In the genomic region with DNA sequence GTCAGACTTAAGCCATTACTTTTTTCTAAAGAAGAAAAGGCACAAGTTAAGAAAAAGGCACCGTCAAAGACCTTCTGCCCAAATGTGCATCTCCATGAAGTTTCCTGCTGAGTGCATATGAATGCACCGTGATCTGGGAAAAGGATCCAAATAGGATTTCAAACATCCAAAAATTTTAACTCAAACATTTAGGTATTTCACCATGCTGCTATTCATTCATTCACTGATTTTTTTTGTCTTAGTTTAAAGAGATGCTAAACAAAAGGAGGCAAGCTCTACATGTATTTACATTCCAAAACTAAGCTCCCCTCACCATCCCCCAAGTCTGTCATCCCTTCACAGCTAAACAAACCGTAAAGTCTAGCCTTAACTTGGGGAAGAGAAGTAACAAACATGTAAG, we compare ENCODE assay signal across 18 cellular contexts.
DNase-seq lines count a peak whose midpoint lies in the region; TF ChIP-seq lines count a peak whose summit lies in the region.
"Had no signal": no experiment of that assay in that cellular context is flagged by ENCODE, and none has a peak within 500 bp of the region (broad histone marks: within the 10 kb centered on the region; RNA-seq: fewer than 3 reads in every experiment).

No MANE protein-coding gene starts in this region.

- H3K27ac ChIP-seq in H9 (ENCODE audit: insufficient read length, low read depth, low read length) (peak overlapping the region; percentile 95), ectodermal cell (ENCODE audit: insufficient read depth, low read depth, low read length, poor library complexity, severe bottlenecking) (peak overlapping the region; percentile 70), iPS-20b (ENCODE audit: low read length) (peak overlapping the region; percentile 95), smooth muscle cell (ENCODE audit: low read depth) (no peak overlapping the region)
- H3K27ac ChIP-seq: BLaER1, HL-60 had no signal

- H3K4me1 ChIP-seq in H9 (ENCODE audit: insufficient read depth, low read length) (peaks cover 15% of the 10 kb centered on the region), ectodermal cell (ENCODE audit: control insufficient read depth, insufficient read depth, low read length) (peaks cover 41% of the 10 kb centered on the region), iPS-20b (ENCODE audit: insufficient read depth, low read length) (peaks cover 52% of the 10 kb centered on the region), smooth muscle cell (ENCODE audit: low read depth) (peaks cover 46% of the 10 kb centered on the region), Caco-2 (peaks cover 22% of the 10 kb centered on the region)

- H2BK15ac ChIP-seq in H9 (ENCODE audit: low read depth, low read length): no peak overlapping the region

- H3K79me1 ChIP-seq in H9 (ENCODE audit: insufficient read depth, low read depth, low read length, poor library complexity, severe bottlenecking): no peaks in the 10 kb centered on the region

- no CpG with 5 or more reads among the region's 3 CpGs for WGBS in H9 (ENCODE audit: extremely low coverage, insufficient read length, low lambda C conversion rate)
- 0% methylated on average over 3 of the region's 3 CpGs for WGBS in ectodermal cell, 2 experiments
- 26% methylated on average over 3 of the region's 3 CpGs for WGBS in smooth muscle cell (ENCODE audit: low lambda C conversion rate)

- DNase-seq in H9 (peak; percentile 62), smooth muscle cell (lab: John Stamatoyannopoulos, UW; ENCODE audit: unreplicated experiment) (no peak), glutamatergic neuron (no peak), DMS153 treated with DMSO at 0.1 percent for 48 hours (lab: John Stamatoyannopoulos, UW; ENCODE audit: unreplicated experiment) (no peak), Caco-2 (no peak)
- DNase-seq: CD8-positive, alpha-beta memory T cell; DMS 273 treated with DMSO at 0.1 percent for 48 hours; HCEC 1CT; MG63; NCI-H1105; NCI-H1694 treated with DMSO at 0.1 percent for 48 hours; NCI-H446; NCI-H82; SK-N-SH had no signal

- POLR2A ChIA-PET in Caco-2 (lab: Charles Lee): no interaction called here

- H3K4me3 Mint-ChIP-seq in H9 (peak overlapping the region; percentile 36 to 66; a peak in 4 of 5 replicates), glutamatergic neuron (ENCODE audit: unreplicated experiment) (no peak overlapping the region), Caco-2 (ENCODE audit: unreplicated experiment) (no peak overlapping the region)
- H3K4me3 Mint-ChIP-seq: CD8-positive, alpha-beta memory T cell had no signal

- H3K14ac ChIP-seq in H9 (ENCODE audit: insufficient read depth, low read length): no peak overlapping the region

- H3K56ac ChIP-seq in H9 (ENCODE audit: insufficient read length, low read depth, low read length): no peak overlapping the region

- H3K4me3 ChIP-seq in ectodermal cell (ENCODE audit: insufficient read depth, low read depth, low read length) (no peak overlapping the region), iPS-20b (ENCODE audit: low read length) (peak overlapping the region; percentile 57), smooth muscle cell (no peak overlapping the region), Caco-2 (ENCODE audit: low read depth, low read length) (no peak overlapping the region)
- H3K4me3 ChIP-seq: BLaER1, MG63 had no signal

- H3K4me1 Mint-ChIP-seq in H9: peaks cover 63 to 66% of the 10 kb centered on the region in 2 experiments
- H3K4me1 Mint-ChIP-seq in glutamatergic neuron (ENCODE audit: low read depth, unreplicated experiment): peaks cover 7% of the 10 kb centered on the region
- H3K4me1 Mint-ChIP-seq in Caco-2 (ENCODE audit: low read depth, unreplicated experiment): peaks cover 32% of the 10 kb centered on the region

- no peak overlapping the region for H2BK5ac ChIP-seq in H9 (ENCODE audit: insufficient read length, low read length)

- H4K91ac ChIP-seq in H9 (ENCODE audit: insufficient read length, low read depth, low read length): no peak overlapping the region

- no peak overlapping the region for H3K9ac ChIP-seq in H9 (ENCODE audit: extremely low read depth, insufficient read length, low read length)
- peak overlapping the region; percentile 77 for H3K9ac ChIP-seq in iPS-20b (ENCODE audit: low read depth, low read length)
- H3K9ac ChIP-seq in smooth muscle cell (ENCODE audit: low read depth): no peak overlapping the region
- H3K9ac ChIP-seq: BLaER1, SK-N-SH had no signal

- H4K20me1 ChIP-seq in H9 (ENCODE audit: control insufficient read depth, insufficient read depth, insufficient read length) (no peaks in the 10 kb centered on the region), smooth muscle cell (ENCODE audit: low read depth) (no peaks in the 10 kb centered on the region)
- H4K20me1 ChIP-seq: BLaER1 had no signal

- H3K9me3 Mint-ChIP-seq in H9: peaks cover 14 to 15% of the 10 kb centered on the region in 2 experiments
- H3K9me3 Mint-ChIP-seq in glutamatergic neuron (ENCODE audit: unreplicated experiment): no peaks in the 10 kb centered on the region
- peaks cover 17% of the 10 kb centered on the region for H3K9me3 Mint-ChIP-seq in Caco-2 (ENCODE audit: unreplicated experiment)

- no peak overlapping the region for H2BK20ac ChIP-seq in H9 (ENCODE audit: low read depth, low read length, poor library complexity, severe bottlenecking)

- no peak overlapping the region for H2AFZ ChIP-seq in H9 (ENCODE audit: low read length)
- H2AFZ ChIP-seq in smooth muscle cell (ENCODE audit: low read depth): no peak overlapping the region

- H2BK120ac ChIP-seq in H9 (ENCODE audit: low read depth, low read length, poor library complexity, severe bottlenecking): no peak overlapping the region

- no peak overlapping the region for H3K23ac ChIP-seq in H9 (ENCODE audit: insufficient read length, low read depth, low read length)

- peak overlapping the region; percentile 90 to 99 (median 98) for H3K27ac Mint-ChIP-seq in H9
- no peak overlapping the region for H3K27ac Mint-ChIP-seq in glutamatergic neuron (ENCODE audit: unreplicated experiment)
- no peak overlapping the region for H3K27ac Mint-ChIP-seq in Caco-2 (ENCODE audit: unreplicated experiment)
- H3K27ac Mint-ChIP-seq: CD8-positive, alpha-beta memory T cell had no signal

- intact Hi-C loops in Caco-2 (cut with micrococcal nuclease; ENCODE audit: unreplicated experiment): no loop called here

- H2AK5ac ChIP-seq in H9 (ENCODE audit: insufficient read length, low read length): no peak overlapping the region

- H3K27me3 Mint-ChIP-seq in H9 (ENCODE audit: low read depth): no peaks in the 10 kb centered on the region
- no peaks in the 10 kb centered on the region for H3K27me3 Mint-ChIP-seq in glutamatergic neuron (ENCODE audit: unreplicated experiment)
- H3K27me3 Mint-ChIP-seq in Caco-2 (ENCODE audit: insufficient read depth, unreplicated experiment): no peaks in the 10 kb centered on the region
- H3K27me3 Mint-ChIP-seq: CD8-positive, alpha-beta memory T cell had no signal

- no peaks in the 10 kb centered on the region for H3K23me2 ChIP-seq in H9 (ENCODE audit: insufficient read length, low read depth, low read length, poor library complexity, severe bottlenecking)

- H3K79me2 ChIP-seq in H9 (ENCODE audit: insufficient read depth, low read length) (no peaks in the 10 kb centered on the region), smooth muscle cell (ENCODE audit: low read depth) (no peaks in the 10 kb centered on the region)

- TF ChIP-seq CTCF in H9 (conservative IDR thresholded peaks at IDR 0.05): no peak
- no peak for TF ChIP-seq CTCF in smooth muscle cell (IDR thresholded peaks at IDR 0.05; ENCODE audit: borderline replicate concordance, insufficient read depth, poor library complexity, severe bottlenecking)
- TF ChIP-seq CTCF in glutamatergic neuron (IDR thresholded peaks at IDR 0.05; ENCODE audit: partially characterized antibody, unreplicated experiment): no peak
- no peak for TF ChIP-seq CTCF in Caco-2 (IDR thresholded peaks at IDR 0.05; ENCODE audit: insufficient read depth in 1 of 2, low read depth in 1 of 2, low read length in 1 of 2, severe bottlenecking in 1 of 2, unreplicated experiment in 1 of 2)

- H4K5ac ChIP-seq in H9 (ENCODE audit: insufficient read length, low read depth, low read length): no peak overlapping the region

- no peaks in the 10 kb centered on the region for H3K27me3 ChIP-seq in H9 (ENCODE audit: insufficient read depth, low read length)
- no peaks in the 10 kb centered on the region for H3K27me3 ChIP-seq in ectodermal cell (ENCODE audit: control insufficient read depth, insufficient read depth, low read length, poor library complexity, severe bottlenecking)
- H3K27me3 ChIP-seq in iPS-20b (ENCODE audit: insufficient read depth, low read length): no peaks in the 10 kb centered on the region
- H3K27me3 ChIP-seq in smooth muscle cell (ENCODE audit: low read depth): no peaks in the 10 kb centered on the region
- no peaks in the 10 kb centered on the region for H3K27me3 ChIP-seq in Caco-2 (replicated peaks; ENCODE audit: control insufficient read depth, insufficient read depth, low read length)
- H3K27me3 ChIP-seq: BLaER1, MG63 had no signal

- H3K4me2 ChIP-seq in H9 (ENCODE audit: insufficient read depth, insufficient read length, low read length) (peak overlapping the region; percentile 35), smooth muscle cell (peak overlapping the region; percentile 15)
- H3K4me2 ChIP-seq: BLaER1, SK-N-SH had no signal

- no peak overlapping the region for H3T11ph ChIP-seq in H9 (ENCODE audit: low read length)

- H3K36me3 Mint-ChIP-seq in H9 (ENCODE audit: insufficient read depth in 1 of 3, low read depth in 3 of 3): peaks cover 16 to 19% (median 18%) of the 10 kb centered on the region in 3 experiments
- H3K36me3 Mint-ChIP-seq in glutamatergic neuron (ENCODE audit: unreplicated experiment): peaks cover 8% of the 10 kb centered on the region
- peaks cover 49% of the 10 kb centered on the region for H3K36me3 Mint-ChIP-seq in Caco-2 (ENCODE audit: insufficient read depth, unreplicated experiment)

- H3K9me3 ChIP-seq in H9 (ENCODE audit: control insufficient read depth, low read depth, low read length): no peaks in the 10 kb centered on the region
- no peaks in the 10 kb centered on the region for H3K9me3 ChIP-seq in ectodermal cell (ENCODE audit: control insufficient read depth, low read length)
- peaks cover 11% of the 10 kb centered on the region for H3K9me3 ChIP-seq in iPS-20b (ENCODE audit: insufficient read depth, low read depth, low read length)
- no peaks in the 10 kb centered on the region for H3K9me3 ChIP-seq in smooth muscle cell (replicated peaks; ENCODE audit: low read depth)
- peaks cover 14% of the 10 kb centered on the region; the same call in 1 of the 2 replicates for H3K9me3 ChIP-seq in Caco-2
- H3K9me3 ChIP-seq: SK-N-SH had no signal

- no peak overlapping the region for H4K8ac ChIP-seq in H9 (replicated peaks; ENCODE audit: insufficient read length, low read depth, low read length)

- no TSS peak for BruUV-seq in Caco-2 (replicated peaks; lab: Mats Ljungman, UMichigan)

- H2BK12ac ChIP-seq in H9 (ENCODE audit: insufficient read length, low read depth, low read length): no peak overlapping the region

- H3K36me3 ChIP-seq in ectodermal cell (ENCODE audit: control insufficient read depth, insufficient read depth, low read length) (no peaks in the 10 kb centered on the region), iPS-20b (ENCODE audit: insufficient read depth, low read depth, low read length) (peaks cover 6% of the 10 kb centered on the region; the same call in 1 of the 2 replicates), smooth muscle cell (ENCODE audit: low read depth) (no peaks in the 10 kb centered on the region), Caco-2 (ENCODE audit: control insufficient read depth, insufficient read depth, low read length) (no peaks in the 10 kb centered on the region; the same call in 1 of the 2 replicates)
- H3K36me3 ChIP-seq: MG63 had no signal

- no peak overlapping the region for H3K18ac ChIP-seq in H9 (ENCODE audit: insufficient read length, low read depth, low read length)

- no peak overlapping the region for H3K4ac ChIP-seq in H9 (ENCODE audit: low read depth, low read length)

- H3F3A ChIP-seq in smooth muscle cell (ENCODE audit: low read depth): no peaks in the 10 kb centered on the region

- CTCF ChIA-PET in Caco-2 (lab: Charles Lee): no interaction called here

Comparison
In these comparisons a context has a peak if more than half of its experiments do, and no peak if none do; other contexts are left out.
1. H3K27ac Mint-ChIP-seq: peak in H9 (3 of 3); none in glutamatergic neuron (single experiment) and Caco-2 (single experiment).
2. H3K4me3 Mint-ChIP-seq: peak in H9 (2 of 2); none in glutamatergic neuron (single experiment) and Caco-2 (single experiment).